Comparison of ENCODE assay signal across 8 cellular contexts in the genomic region with DNA sequence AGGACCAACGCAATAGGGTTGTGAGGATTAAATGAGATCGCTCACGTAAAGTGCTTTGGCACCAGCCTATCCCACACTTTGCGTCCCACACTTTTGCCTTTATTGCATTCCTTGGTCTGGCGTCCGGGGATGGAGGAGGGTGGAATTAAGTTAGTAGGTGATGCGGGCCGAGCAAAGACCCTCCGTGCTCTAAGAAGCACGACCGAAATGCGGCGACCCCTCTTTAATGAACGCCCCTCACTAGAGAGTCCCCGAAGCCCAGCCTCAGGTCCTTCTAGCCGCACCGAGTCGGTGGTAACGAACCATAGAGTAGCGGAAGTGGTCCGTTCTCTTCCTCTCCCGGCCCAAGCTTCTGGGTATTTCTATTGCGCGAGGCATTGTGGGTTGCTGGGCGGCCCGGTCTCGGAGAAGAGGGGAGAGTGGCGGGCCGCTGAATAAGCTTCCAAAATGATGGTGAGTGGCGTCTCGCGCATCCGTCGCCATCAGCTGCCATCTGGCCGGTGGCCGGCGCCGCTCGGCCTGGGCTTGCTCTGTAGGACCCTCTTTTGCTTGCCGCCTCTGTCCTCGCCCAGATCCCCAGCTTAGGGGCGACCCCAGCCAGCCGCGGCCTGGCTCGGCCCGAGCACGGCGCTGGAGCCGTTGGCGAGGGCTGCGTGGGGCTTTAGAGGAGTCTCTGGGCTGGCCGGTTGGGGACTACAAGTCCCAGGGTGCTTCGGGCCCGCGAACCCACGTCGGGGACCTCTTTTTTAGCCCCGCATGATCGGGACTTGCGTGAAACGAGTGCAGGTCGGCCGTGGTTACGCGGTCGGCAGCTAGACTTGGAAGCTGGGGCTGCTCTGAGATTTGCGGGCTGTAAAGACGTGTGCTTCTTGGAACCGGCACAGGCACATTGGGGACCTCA. TPM values are rescaled to one million over a fixed set of nuclear protein-coding genes. Genes with fewer than 3 reads are reported as not detected.
DNase-seq lines count a peak whose midpoint lies in the region; ATAC-seq, FAIRE-seq and TF ChIP-seq lines count a peak whose summit lies in the region.

A gene (plus strand): TSS at position 377 of the 901 bp plus-strand sequence. CDS start 71 bp downstream, at position 448.

- peak within 1 kb of the TSS; percentile 100 for H3K4me2 ChIP-seq in astrocyte (ENCODE audit: low read length)

- peaks cover 26% of the 10 kb centered on the region for H3K4me1 Mint-ChIP-seq in astrocyte (ENCODE audit: low read depth, unreplicated experiment)

- H3K4me1 ChIP-seq in astrocyte (ENCODE audit: insufficient read depth, low read length) (peaks cover 26% of the 10 kb centered on the region), aorta (ENCODE audit: control insufficient read depth in 1 of 2, insufficient read depth in 2 of 2, low read length in 2 of 2) (no peaks in the 10 kb centered on the region)

- ATAC-seq in GM18508 (IDR thresholded peaks at IDR 0.05; ENCODE audit: insufficient read depth, unreplicated experiment), result peak; percentile 39
- peak; percentile 60 for ATAC-seq in HG02981 (IDR thresholded peaks at IDR 0.05; ENCODE audit: unreplicated experiment)
- peak; percentile 94 for ATAC-seq in aorta (ENCODE audit: low FRiP score)

- peak within 1 kb of the TSS; percentile 96 for H3K4me3 ChIP-seq in astrocyte (ENCODE audit: insufficient read depth, low read depth, low read length)
- H3K4me3 ChIP-seq in aorta (ENCODE audit: low read length in 2 of 2), result peak within 1 kb of the TSS; percentile 53 to 82

- H3K27ac Mint-ChIP-seq in astrocyte (ENCODE audit: unreplicated experiment), result peak within 1 kb of the TSS; percentile 96

- H3K4me3 Mint-ChIP-seq in astrocyte (ENCODE audit: unreplicated experiment), result peak within 1 kb of the TSS; percentile 98

- no peaks in the 10 kb centered on the region for H3K9me3 Mint-ChIP-seq in astrocyte (ENCODE audit: unreplicated experiment)

- peaks cover 2% of the 10 kb centered on the region for H3K36me3 Mint-ChIP-seq in astrocyte (ENCODE audit: low read depth, unreplicated experiment)

- peak; percentile 55 for DNase-seq in NCI-H2029 treated with DMSO at 0.1 percent for 48 hours (lab: John Stamatoyannopoulos, UW)
- peak; percentile 84 for DNase-seq in T-helper 22 cell (ENCODE audit: low read depth)
- peak; percentile 84 for DNase-seq in astrocyte (ENCODE audit: low read depth)
- peak; percentile 89 for DNase-seq in hepatic stellate cell (ENCODE audit: low spot score)
- DNase-seq in renal cortical epithelial cell (ENCODE audit: low read depth), result peak; percentile 82
- DNase-seq in aorta, result peak; percentile 93

- H3K9me3 ChIP-seq in astrocyte (ENCODE audit: insufficient read depth, low read depth, low read length) (no peaks in the 10 kb centered on the region), aorta (ENCODE audit: control insufficient read depth, low read length) (no peaks in the 10 kb centered on the region)

- no peak for TF ChIP-seq CTCF in astrocyte (IDR thresholded peaks at IDR 0.05; ENCODE audit: insufficient read depth, low read depth, low read length)

- H3K27me3 ChIP-seq in astrocyte (ENCODE audit: insufficient read depth, low read length), result no peaks in the 10 kb centered on the region
- no peaks in the 10 kb centered on the region for H3K27me3 ChIP-seq in aorta (ENCODE audit: control insufficient read depth in 1 of 2, insufficient read depth in 2 of 2, low read length in 1 of 2)

- 0% methylated on average over 64 to 69 of the region's 69 CpGs for WGBS in aorta, 2 donors

- peak within 1 kb of the TSS; percentile 97 for H2AFZ ChIP-seq in astrocyte (ENCODE audit: low read depth, low read length)

- intact Hi-C loops in aorta (cut with DNase I), result loop anchor here (2.0 to 5.0 kb wide), 3 partner anchors 57 to 503 kb away; a partner anchor contains a TSS

- H3K27ac ChIP-seq in astrocyte (ENCODE audit: low read depth, low read length), result peak within 1 kb of the TSS; percentile 92
- H3K27ac ChIP-seq in aorta (ENCODE audit: low read depth in 1 of 2, low read length in 2 of 2), result peak within 1 kb of the TSS; percentile 12 to 78

- H3K9ac ChIP-seq in astrocyte (ENCODE audit: low read length), result peak within 1 kb of the TSS; percentile 95

- peaks cover 58% of the 10 kb centered on the region for H3K79me2 ChIP-seq in astrocyte (ENCODE audit: insufficient read depth, low read length)

- FAIRE-seq in astrocyte (lab: Jason Lieb, UNC), result no peak

- H3K27me3 Mint-ChIP-seq in astrocyte (ENCODE audit: low read depth, unreplicated experiment), result no peaks in the 10 kb centered on the region

- peaks cover 47% of the 10 kb centered on the region for H4K20me1 ChIP-seq in astrocyte (ENCODE audit: insufficient read depth, low read length)

- peaks cover 13% of the 10 kb centered on the region for H3K36me3 ChIP-seq in astrocyte (ENCODE audit: insufficient read depth, low read length)
- H3K36me3 ChIP-seq in aorta (ENCODE audit: control insufficient read depth in 1 of 2, insufficient read depth in 2 of 2, low read length in 1 of 2), result no peaks in the 10 kb centered on the region

RNA-seq across cellular contexts. Expression of the gene that starts here (rescaled TPM):
- total RNA-seq in astrocyte (315 and 359 TPM in 2 replicates), renal cortical epithelial cell (270 and 425 TPM in 2 replicates), aorta (100 to 1,000 TPM; 128 to 157 TPM)
- polyA plus RNA-seq in aorta, result 100 to 1,000 TPM; 132 to 154 TPM

Comparison
In these comparisons a context has a peak if more than half of its experiments do, and no peak if none do; other contexts are left out.
1. Peak in every context shown above with its lines: DNase-seq, ATAC-seq, H3K4me3 ChIP-seq and H3K27ac ChIP-seq.
2. ATAC-seq: peak in every context shown above with its lines; median percentile 94 in aorta; 60 in HG02981; 39 in GM18508.